Comparison of ENCODE assay signal across 9 cellular contexts in genomic region chr19:10553943-10554381, GRCh38. TPM values are rescaled to one million over a fixed set of nuclear protein-coding genes. Genes with fewer than 3 reads are reported as not detected.
DNase-seq lines count a peak whose midpoint lies in the region; ATAC-seq and TF ChIP-seq lines count a peak whose summit lies in the region.
"Had no signal": no experiment of that assay in that cellular context is flagged by ENCODE, and none has a peak within 500 bp of the region (broad histone marks: within the 10 kb centered on the region; RNA-seq: fewer than 3 reads in every experiment).

No MANE protein-coding gene starts in this region.

- H3K27ac ChIP-seq in RWPE2 (ENCODE audit: poor library complexity, severe bottlenecking), result peak overlapping the region; percentile 63

- DNase-seq in activated CD4-positive, alpha-beta T cell treated with anti-CD3 and anti-CD28 coated beads for 1 hour, result peak; percentile 30
- DNase-seq in activated CD4-positive, alpha-beta T cell treated with anti-CD3 and anti-CD28 coated beads, Interleukin-2, amount 50 U/mL, for 4 hours, result no peak
- no peak for DNase-seq in RWPE2 (ENCODE audit: low spot score)
- DNase-seq in central memory CD8-positive, alpha-beta T cell (ENCODE audit: low spot score in 2 of 2), result peak; percentile 47 to 68
- DNase-seq in stimulated activated naive CD8-positive, alpha-beta T cell treated with anti-CD3 and anti-CD28 coated beads, Interleukin-15, amount 100 ng/mL, for 72 hours, result peak; percentile 80 to 87
- no peak for DNase-seq in A172 (ENCODE audit: low spot score)
- DNase-seq in omental fat pad (ENCODE audit: low spot score), result no peak

- H3K27ac Mint-ChIP-seq in central memory CD8-positive, alpha-beta T cell (ENCODE audit: low read depth), result peak overlapping the region; percentile 88
- H3K27ac Mint-ChIP-seq in stimulated activated naive CD8-positive, alpha-beta T cell treated with anti-CD3 and anti-CD28 coated beads, Interleukin-15, amount 100 ng/mL, for 72 hours, result peak overlapping the region; percentile 90 to 93

- no peaks in the 10 kb centered on the region for H3K9me3 Mint-ChIP-seq in central memory CD8-positive, alpha-beta T cell
- no peaks in the 10 kb centered on the region for H3K9me3 Mint-ChIP-seq in stimulated activated naive CD8-positive, alpha-beta T cell treated with anti-CD3 and anti-CD28 coated beads, Interleukin-15, amount 100 ng/mL, for 72 hours

- H3K27me3 ChIP-seq in RWPE2 (ENCODE audit: insufficient read depth, poor library complexity, severe bottlenecking), result no peaks in the 10 kb centered on the region

- H3K4me1 ChIP-seq in RWPE2 (ENCODE audit: insufficient read depth, poor library complexity, severe bottlenecking), result peaks cover 28% of the 10 kb centered on the region

- H3K4me1 Mint-ChIP-seq in central memory CD8-positive, alpha-beta T cell, result peaks cover 28% of the 10 kb centered on the region
- H3K4me1 Mint-ChIP-seq in stimulated activated naive CD8-positive, alpha-beta T cell treated with anti-CD3 and anti-CD28 coated beads, Interleukin-15, amount 100 ng/mL, for 72 hours, result peaks cover 77% of the 10 kb centered on the region

- peak overlapping the region; percentile 69 for H3K4me3 Mint-ChIP-seq in central memory CD8-positive, alpha-beta T cell
- peak overlapping the region; percentile 76 to 79 for H3K4me3 Mint-ChIP-seq in stimulated activated naive CD8-positive, alpha-beta T cell treated with anti-CD3 and anti-CD28 coated beads, Interleukin-15, amount 100 ng/mL, for 72 hours

- no peaks in the 10 kb centered on the region for H3K9me3 ChIP-seq in RWPE2 (ENCODE audit: severe bottlenecking)

- H3K27me3 Mint-ChIP-seq in central memory CD8-positive, alpha-beta T cell, result no peaks in the 10 kb centered on the region
- H3K27me3 Mint-ChIP-seq in stimulated activated naive CD8-positive, alpha-beta T cell treated with anti-CD3 and anti-CD28 coated beads, Interleukin-15, amount 100 ng/mL, for 72 hours, result no peaks in the 10 kb centered on the region

- no peak overlapping the region for H3K4me3 ChIP-seq in RWPE2 (ENCODE audit: severe bottlenecking)

- peaks cover 68% of the 10 kb centered on the region for H3K36me3 Mint-ChIP-seq in central memory CD8-positive, alpha-beta T cell (ENCODE audit: insufficient read depth)

- ATAC-seq in RWPE2 (ENCODE audit: low read depth) (peak; percentile 51), HG02884 (IDR thresholded peaks at IDR 0.05; ENCODE audit: unreplicated experiment) (no peak), omental fat pad (ENCODE audit: low FRiP score) (no peak)
- peak; percentile 87 for ATAC-seq in central memory CD8-positive, alpha-beta T cell (replicated peaks; ENCODE audit: extremely low read depth, poor library complexity, severe bottlenecking)
- ATAC-seq in stimulated activated naive CD8-positive, alpha-beta T cell treated with anti-CD3 and anti-CD28 coated beads, Interleukin-15, amount 100 ng/mL, for 72 hours, result peak; percentile 88

- H3K36me3 ChIP-seq in RWPE2 (ENCODE audit: low read depth), result peaks cover 78% of the 10 kb centered on the region

- TF ChIP-seq CTCF in RWPE2 (IDR thresholded peaks at IDR 0.05; ENCODE audit: poor library complexity, severe bottlenecking) (no peak), omental fat pad (IDR thresholded peaks at IDR 0.05) (no peak)

RNA-seq across cellular contexts. Expression of gene ATG4D, which starts 10.3 kb away (rescaled TPM):
- 62.5 and 68.0 TPM in 2 replicates for total RNA-seq in A172 (2014; rRNA removed; shearing (Covaris generic))
- 10 to 100 TPM; 12.9 to 16.6 (median 15.4) TPM for total RNA-seq in omental fat pad

RNA-seq across cellular contexts. Expression of gene KRI1, which starts 11.8 kb away (rescaled TPM):
- 7.4 and 9.5 TPM in 2 replicates for total RNA-seq in A172 (2014; rRNA removed; shearing (Covaris generic))
- total RNA-seq in omental fat pad, result 10 to 100 TPM in 3 of 4 donors, 1 to 10 TPM in 1; 9.1 to 36.3 (median 16.3) TPM

RNA-seq across cellular contexts. Expression of gene CDKN2D, which starts 14.8 kb away (rescaled TPM):
- total RNA-seq in A172 (2014; rRNA removed; shearing (Covaris generic)), result 10.6 and 11.3 TPM in 2 replicates
- 10 to 100 TPM in 1 of 4 donors, 1 to 10 TPM in 3; 2.9 to 21.4 (median 7.5) TPM for total RNA-seq in omental fat pad

RNA-seq across cellular contexts. Expression of gene AP1M2, which starts 33.1 kb away (rescaled TPM):
- total RNA-seq in A172 (2014; rRNA removed; shearing (Covaris generic)), result 39.4 and 41.9 TPM in 2 replicates
- total RNA-seq in omental fat pad, result 1 to 10 TPM in 3 of 4 donors, not detected in 1; 1.8 to 8.2 (median 2.4) TPM
- total RNA-seq: aorta had no signal

RNA-seq across cellular contexts. Expression of gene S1PR5, which starts 36.7 kb away (rescaled TPM):
- total RNA-seq in A172 (2014; rRNA removed; shearing (Covaris generic)), result 7.9 and 9.0 TPM in 2 replicates
- total RNA-seq in omental fat pad, result under 1 TPM; 0.47 to 0.72 (median 0.56) TPM

Comparison
In these comparisons a context has a peak if more than half of its experiments do, and no peak if none do; other contexts are left out.
1. DNase-seq: peak in activated CD4-positive, alpha-beta T cell treated with anti-CD3 and anti-CD28 coated beads for 1 hour (single experiment), central memory CD8-positive, alpha-beta T cell (2 of 2) and stimulated activated naive CD8-positive, alpha-beta T cell treated with anti-CD3 and anti-CD28 coated beads, Interleukin-15, amount 100 ng/mL, for 72 hours (2 of 2); none in activated CD4-positive, alpha-beta T cell treated with anti-CD3 and anti-CD28 coated beads, Interleukin-2, amount 50 U/mL, for 4 hours (0 of 2), RWPE2 (single experiment), A172 (single experiment) and omental fat pad (single experiment).
2. ATAC-seq: peak in RWPE2 (single experiment), central memory CD8-positive, alpha-beta T cell (single experiment) and stimulated activated naive CD8-positive, alpha-beta T cell treated with anti-CD3 and anti-CD28 coated beads, Interleukin-15, amount 100 ng/mL, for 72 hours (single experiment); none in HG02884 (single experiment) and omental fat pad (single experiment).